ENCODE assay signal across 20 cellular contexts in genomic region chr6:112049051-112049799, GRCh38. TPM values are rescaled to one million over a fixed set of nuclear protein-coding genes. Genes with fewer than 3 reads are reported as not detected.
DNase-seq lines count a peak whose midpoint lies in the region; ATAC-seq and TF ChIP-seq lines count a peak whose summit lies in the region.
"Had no signal": no experiment of that assay in that cellular context is flagged by ENCODE, and none has a peak within 500 bp of the region (broad histone marks: within the 10 kb centered on the region; RNA-seq: fewer than 3 reads in every experiment).

No MANE protein-coding gene starts in this region.

- intact Hi-C loops in OCI-LY7 (cut with micrococcal nuclease; ENCODE audit: unreplicated experiment): loop anchor here (10.0 kb wide), 1 partner anchor 994 kb away; no protein-coding TSS in a partner anchor

- no peaks in the 10 kb centered on the region for H3K9me2 ChIP-seq in OCI-LY7 (ENCODE audit: insufficient read depth, low read length)

- peak; percentile 84 for ATAC-seq in activated T-helper 17 cell treated with anti-CD3 and anti-CD28 coated beads, Interleukin-2, amount 50 U/mL, for 72 hours (replicated peaks)
- ATAC-seq: SK-N-SH treated with all-trans-retinoic acid at 6 μM for 48 hours had no signal

- DNase-seq in EH (ENCODE audit: low read depth) (peak; percentile 61), HCEC 1CT (peak; percentile 2), left kidney (ENCODE audit: low read depth, low spot score) (peak; percentile 65), NCI-H2196 (lab: John Stamatoyannopoulos, UW; ENCODE audit: unreplicated experiment) (no peak), GM19240 (ENCODE audit: insufficient read length, low spot score) (no peak), OCI-LY7 (ENCODE audit: low spot score) (no peak)
- DNase-seq: activated effector memory CD4-positive, alpha-beta T cell treated with anti-CD3 and anti-CD28 coated beads, Interleukin-2, amount 50 U/mL, for 16 hours; esophagus squamous epithelium; GOT3; MG63; NCI-H1694; NCI-H226; Peyer's patch; stimulated activated naive CD4-positive, alpha-beta T cell had no signal

- H2AFZ ChIP-seq in OCI-LY7 (ENCODE audit: low read length): no peak overlapping the region

- H3K4me2 ChIP-seq in OCI-LY7 (ENCODE audit: low read length): no peak overlapping the region

- H3K9me3 ChIP-seq in OCI-LY7 (ENCODE audit: low read length): no peaks in the 10 kb centered on the region
- H3K9me3 ChIP-seq: esophagus squamous epithelium, MG63, Peyer's patch, right atrium auricular region had no signal

- no peaks in the 10 kb centered on the region for H3K36me3 Mint-ChIP-seq in activated T-helper 17 cell treated with anti-CD3 and anti-CD28 coated beads, Interleukin-2, amount 50 U/mL, for 72 hours (ENCODE audit: low read depth)

- H3K79me2 ChIP-seq in OCI-LY7 (ENCODE audit: insufficient read depth, low read depth, low read length): no peaks in the 10 kb centered on the region

- no peaks in the 10 kb centered on the region for H3K4me1 ChIP-seq in OCI-LY7 (ENCODE audit: insufficient read depth, low read length, poor library complexity, severe bottlenecking)
- H3K4me1 ChIP-seq: esophagus squamous epithelium, Peyer's patch, right atrium auricular region, tibial nerve had no signal

- no peak for TF ChIP-seq CTCF in OCI-LY7 (conservative IDR thresholded peaks at IDR 0.05; ENCODE audit: low read length)

- CTCF ChIA-PET in OCI-LY7 (lab: Charles Lee; ENCODE audit: unreplicated experiment): interaction anchor here (1.1 kb wide), 1 partner anchor 12 kb away, joined by 3 read pairs; no protein-coding TSS in a partner anchor

- H3K27ac ChIP-seq in OCI-LY7 (ENCODE audit: low read depth, low read length, poor library complexity, severe bottlenecking): no peak overlapping the region
- H3K27ac ChIP-seq: esophagus squamous epithelium, Peyer's patch, right atrium auricular region, tibial nerve had no signal

- H3K9me3 Mint-ChIP-seq in activated T-helper 17 cell treated with anti-CD3 and anti-CD28 coated beads, Interleukin-2, amount 50 U/mL, for 72 hours: no peaks in the 10 kb centered on the region
- H3K9me3 Mint-ChIP-seq: central memory CD8-positive, alpha-beta T cell had no signal

- no peak overlapping the region for H3K4me3 ChIP-seq in OCI-LY7 (ENCODE audit: low read depth, low read length, poor library complexity, severe bottlenecking)
- H3K4me3 ChIP-seq: esophagus squamous epithelium, lung, MG63, Peyer's patch, right atrium auricular region, tibial nerve had no signal

- POLR2A ChIA-PET in OCI-LY7 (lab: Charles Lee): interaction anchor here (0.6 to 1.4 kb wide), 4 partner anchors 12 to 443 kb away, joined by 3 to 4 read pairs (median 3); partner anchors contain the start of gene TRAF3IP2

- H3K27me3 Mint-ChIP-seq in activated T-helper 17 cell treated with anti-CD3 and anti-CD28 coated beads, Interleukin-2, amount 50 U/mL, for 72 hours: no peaks in the 10 kb centered on the region

- BruUV-seq in OCI-LY7 (replicated peaks; lab: Mats Ljungman, UMichigan): no TSS peak

- no peak overlapping the region for H3K27ac Mint-ChIP-seq in activated T-helper 17 cell treated with anti-CD3 and anti-CD28 coated beads, Interleukin-2, amount 50 U/mL, for 72 hours

- no peaks in the 10 kb centered on the region for H4K20me1 ChIP-seq in OCI-LY7 (ENCODE audit: insufficient read depth, low read length)

- no peaks in the 10 kb centered on the region for H3K4me1 Mint-ChIP-seq in activated T-helper 17 cell treated with anti-CD3 and anti-CD28 coated beads, Interleukin-2, amount 50 U/mL, for 72 hours
- H3K4me1 Mint-ChIP-seq: central memory CD8-positive, alpha-beta T cell had no signal

- H3K36me3 ChIP-seq in OCI-LY7 (ENCODE audit: insufficient read depth, low read length): no peaks in the 10 kb centered on the region
- H3K36me3 ChIP-seq: esophagus squamous epithelium, MG63, Peyer's patch, right atrium auricular region, tibial nerve had no signal

- no peak overlapping the region for H3K4me3 Mint-ChIP-seq in activated T-helper 17 cell treated with anti-CD3 and anti-CD28 coated beads, Interleukin-2, amount 50 U/mL, for 72 hours
- H3K4me3 Mint-ChIP-seq: central memory CD8-positive, alpha-beta T cell had no signal

RNA-seq across cellular contexts. Expression of gene CCN6, which starts 4.7 kb away (rescaled TPM):
- total RNA-seq in activated T-helper 17 cell treated with anti-CD3 and anti-CD28 coated beads, Interleukin-2, amount 50 U/mL, for 72 hours: under 1 TPM in 1 of 2 donors, not detected in 1; 0.66 TPM
- not detected in 2 replicates for total RNA-seq in OCI-LY7 (2014; rRNA removed; shearing (Covaris generic))
- total RNA-seq in OCI-LY7 (2022): not detected in 2 replicates
- total RNA-seq: lung, Peyer's patch, right atrium auricular region had no signal

RNA-seq across cellular contexts. Expression of gene TUBE1, which starts 38.1 kb away (rescaled TPM):
- total RNA-seq in activated T-helper 17 cell treated with anti-CD3 and anti-CD28 coated beads, Interleukin-2, amount 50 U/mL, for 72 hours: 10 to 100 TPM; 17.1 to 24.0 TPM
- 27.9 and 35.6 TPM in 2 replicates for total RNA-seq in OCI-LY7 (2014; rRNA removed; shearing (Covaris generic))
- total RNA-seq in OCI-LY7 (2022): 32.6 and 35.7 TPM in 2 replicates

RNA-seq across cellular contexts. Expression of gene FAM229B, which starts 38.2 kb away (rescaled TPM):
- total RNA-seq in activated T-helper 17 cell treated with anti-CD3 and anti-CD28 coated beads, Interleukin-2, amount 50 U/mL, for 72 hours: 1 to 10 TPM; 2.6 TPM
- 3.7 and 14.9 TPM in 2 replicates for total RNA-seq in OCI-LY7 (2014; rRNA removed; shearing (Covaris generic))
- 6.2 and 8.2 TPM in 2 replicates for total RNA-seq in OCI-LY7 (2022)

Comparison
In these comparisons a context has a peak if more than half of its experiments do, and no peak if none do; other contexts are left out.
1. DNase-seq: peak in EH (single experiment), HCEC 1CT (single experiment) and left kidney (single experiment); none in NCI-H2196 (single experiment), GM19240 (single experiment) and OCI-LY7 (single experiment).